Comparison of ENCODE assay signal across 10 cellular contexts in the genomic region with DNA sequence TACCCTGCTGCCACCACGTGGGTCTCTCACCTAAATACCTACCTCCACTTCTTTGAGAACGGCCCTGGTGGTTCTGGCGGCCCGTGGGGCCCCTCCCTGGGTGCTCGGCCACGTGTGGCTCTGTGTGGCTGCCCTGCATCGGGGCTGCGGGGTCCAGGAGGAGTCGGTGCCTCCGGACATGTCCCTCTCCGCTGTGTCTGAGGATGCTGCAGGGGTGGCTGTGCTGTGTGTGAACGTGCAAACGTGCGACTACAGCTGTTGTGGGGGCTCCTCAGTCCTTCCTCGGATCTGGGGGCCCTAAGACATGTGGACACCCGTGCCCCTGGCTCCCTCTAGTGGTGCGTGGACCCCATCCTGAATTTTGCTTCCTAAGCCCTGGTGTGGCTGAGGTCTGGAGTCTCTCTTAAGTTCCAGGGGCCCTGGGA.
DNase-seq lines count a peak whose midpoint lies in the region; ATAC-seq, FAIRE-seq and TF ChIP-seq lines count a peak whose summit lies in the region.
"Had no signal": no experiment of that assay in that cellular context is flagged by ENCODE, and none has a peak within 500 bp of the region (broad histone marks: within the 10 kb centered on the region; RNA-seq: fewer than 3 reads in every experiment).

No MANE protein-coding gene starts in this region.

- no peak overlapping the region for H3K4me3 ChIP-seq in lower lobe of right lung

- FAIRE-seq in RCC 7860 (lab: Jason Lieb, UNC) = no peak
- FAIRE-seq: keratinocyte had no signal

- no peak overlapping the region for H3K27ac ChIP-seq in lower lobe of right lung

- no peaks in the 10 kb centered on the region for H3K27me3 ChIP-seq in lower lobe of right lung (ENCODE audit: low read depth)

- peak; percentile 28 for DNase-seq in Calu3
- DNase-seq in HEK293T (ENCODE audit: extremely low spot score) = peak; percentile 56
- DNase-seq in astrocyte of the hippocampus (ENCODE audit: low read depth, low spot score) = peak; percentile 45
- no peak for DNase-seq in lower lobe of right lung
- DNase-seq in NCI-H2227 (lab: John Stamatoyannopoulos, UW; ENCODE audit: unreplicated experiment) = no peak
- DNase-seq in RCC 7860 (ENCODE audit: low spot score) = no peak
- DNase-seq: activated T-cell treated with anti-CD3 and anti-CD28 coated beads, Interleukin-2, amount 50 U/mL, for 4 hours had no signal

- H3K36me3 Mint-ChIP-seq in Calu3 (ENCODE audit: insufficient read depth, unreplicated experiment) = no peaks in the 10 kb centered on the region

- peaks cover 19% of the 10 kb centered on the region for H3K4me1 ChIP-seq in lower lobe of right lung

- H3K9me3 ChIP-seq in lower lobe of right lung = no peaks in the 10 kb centered on the region

- no peak overlapping the region for H3K4me3 Mint-ChIP-seq in Calu3 (ENCODE audit: low read depth, unreplicated experiment)
- H3K4me3 Mint-ChIP-seq: activated T-cell treated with anti-CD3 and anti-CD28 coated beads, Interleukin-2, amount 50 U/mL, for 4 hours had no signal

- H3K9me3 Mint-ChIP-seq in Calu3 (ENCODE audit: low read depth, unreplicated experiment) = peaks cover 4% of the 10 kb centered on the region

- no peaks in the 10 kb centered on the region for H3K4me1 Mint-ChIP-seq in Calu3 (ENCODE audit: low read depth, unreplicated experiment)

- H3K27ac Mint-ChIP-seq in Calu3 (ENCODE audit: unreplicated experiment) = no peak overlapping the region

- CTCF ChIA-PET in Calu3 (lab: Charles Lee) (no interaction called here), HEK293T (lab: Yijun Ruan, JAX) (interaction anchor here (0.9 kb wide), 1 partner anchor 147 kb away, joined by 4 read pairs; no protein-coding TSS in a partner anchor)

- H3K27me3 Mint-ChIP-seq in Calu3 (ENCODE audit: unreplicated experiment) = no peaks in the 10 kb centered on the region

- no peaks in the 10 kb centered on the region for H3K36me3 ChIP-seq in lower lobe of right lung

- TF ChIP-seq CTCF in Calu3 (IDR thresholded peaks at IDR 0.05; ENCODE audit: unreplicated experiment) (no peak), lower lobe of right lung (IDR thresholded peaks at IDR 0.05) (peak; percentile 43)

- POLR2A ChIA-PET in HEK293T (lab: Yijun Ruan, JAX) = no interaction called here

- no TSS peak for BruUV-seq in Calu3 (replicated peaks; lab: Mats Ljungman, UMichigan)

- intact Hi-C loops in Calu3 (cut with micrococcal nuclease; ENCODE audit: unreplicated experiment) (loop anchor here (10.0 kb wide), 1 partner anchor 682 kb away; no protein-coding TSS in a partner anchor), lower lobe of right lung (cut with DNase I) (no loop called here)

- ATAC-seq in lower lobe of right lung = peak in 1 of 2 donors; percentile 41
- ATAC-seq in HG03521 (IDR thresholded peaks at IDR 0.05; ENCODE audit: unreplicated experiment) = no peak
- ATAC-seq in GM18870 (IDR thresholded peaks at IDR 0.05; ENCODE audit: unreplicated experiment) = no peak
- ATAC-seq: activated T-cell treated with anti-CD3 and anti-CD28 coated beads, Interleukin-2, amount 50 U/mL, for 4 hours had no signal

TF ChIP-seq in HEK293T, 16 proteins besides CTCF, POLR2A, EP300 and RAD21:
- TF ChIP-seq FOXM1 (IDR thresholded peaks at IDR 0.05; ENCODE audit: borderline replicate concordance) (no peak), TARDBP (IDR thresholded peaks at IDR 0.05) (no peak), CTBP1 (IDR thresholded peaks at IDR 0.05; ENCODE audit: borderline replicate concordance) (no peak), ZNF384 (IDR thresholded peaks at IDR 0.05) (no peak), FOXK2 (IDR thresholded peaks at IDR 0.05) (no peak), HDGF (IDR thresholded peaks at IDR 0.05; ENCODE audit: borderline replicate concordance) (no peak), SP1 (IDR thresholded peaks at IDR 0.05) (no peak), FOXA1 (IDR thresholded peaks at IDR 0.05) (no peak), SUZ12 (IDR thresholded peaks at IDR 0.05) (no peak), ARNT (IDR thresholded peaks at IDR 0.05) (no peak), LEF1 (IDR thresholded peaks at IDR 0.05; ENCODE audit: borderline replicate concordance) (no peak), BHLHE40 (IDR thresholded peaks at IDR 0.05; ENCODE audit: borderline replicate concordance) (no peak)
- TF ChIP-seq, protein P1, sequence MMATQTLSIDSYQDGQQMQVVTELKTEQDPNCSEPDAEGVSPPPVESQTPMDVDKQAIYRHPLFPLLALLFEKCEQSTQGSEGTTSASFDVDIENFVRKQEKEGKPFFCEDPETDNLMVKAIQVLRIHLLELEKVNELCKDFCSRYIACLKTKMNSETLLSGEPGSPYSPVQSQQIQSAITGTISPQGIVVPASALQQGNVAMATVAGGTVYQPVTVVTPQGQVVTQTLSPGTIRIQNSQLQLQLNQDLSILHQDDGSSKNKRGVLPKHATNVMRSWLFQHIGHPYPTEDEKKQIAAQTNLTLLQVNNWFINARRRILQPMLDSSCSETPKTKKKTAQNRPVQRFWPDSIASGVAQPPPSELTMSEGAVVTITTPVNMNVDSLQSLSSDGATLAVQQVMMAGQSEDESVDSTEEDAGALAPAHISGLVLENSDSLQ (IDR thresholded peaks at IDR 0.05) = no peak

Comparison
In these comparisons a context has a peak if more than half of its experiments do, and no peak if none do; other contexts are left out.
1. DNase-seq: peak in Calu3 (single experiment), HEK293T (single experiment) and astrocyte of the hippocampus (single experiment); none in lower lobe of right lung (single experiment), NCI-H2227 (single experiment) and RCC 7860 (single experiment).